1 cellular context compared by ENCODE assay signal in genomic region chr3:132422531-132422930, GRCh38.
TF ChIP-seq lines count a peak whose summit lies in the region.

No MANE protein-coding gene starts in this region.

TF ChIP-seq in HepG2, 621 proteins besides CTCF, POLR2A, EP300 and RAD21 (continued from another document):
- TF ChIP-seq ZNF282 (IDR thresholded peaks at IDR 0.05; ENCODE audit: partially characterized antibody) (no peak), ZNF12 (CRISPR knock-in tag; IDR thresholded peaks at IDR 0.05) (no peak), PHB2 (IDR thresholded peaks at IDR 0.05; ENCODE audit: partially characterized antibody) (no peak), ZBTB34 (CRISPR knock-in tag; IDR thresholded peaks at IDR 0.05) (no peak), NR2F1 (CRISPR knock-in tag; IDR thresholded peaks at IDR 0.05) (no peak), ETS1 (CRISPR knock-in tag; IDR thresholded peaks at IDR 0.05) (no peak), CBX5 (CRISPR knock-in tag; IDR thresholded peaks at IDR 0.05; ENCODE audit: borderline replicate concordance) (no peak), MEF2D (CRISPR knock-in tag; IDR thresholded peaks at IDR 0.05) (no peak), ZNF136 (CRISPR knock-in tag; IDR thresholded peaks at IDR 0.05; ENCODE audit: low read depth) (no peak), IRF1 (CRISPR knock-in tag; IDR thresholded peaks at IDR 0.05; ENCODE audit: low read depth) (no peak), BRD4 (CRISPR knock-in tag; IDR thresholded peaks at IDR 0.05) (no peak), RBFOX2 (IDR thresholded peaks at IDR 0.05; ENCODE audit: low read depth, low read length) (no peak), ZNF747 (CRISPR knock-in tag; IDR thresholded peaks at IDR 0.05; ENCODE audit: borderline replicate concordance) (no peak), HOXD1 (CRISPR knock-in tag; IDR thresholded peaks at IDR 0.05) (no peak)
